Comparison of ENCODE assay signal across 1 cellular context in genomic region chr19:4365791-4366665, GRCh38.
TF ChIP-seq lines count a peak whose summit lies in the region.

No MANE protein-coding gene starts in this region.

TF ChIP-seq in SK-N-SH treated with all-trans-retinoic acid at 6 μM for 48 hours, 23 proteins besides CTCF, POLR2A, EP300 and RAD21 (continued from another document):
- no peak for TF ChIP-seq PATZ1 (CRISPR knock-in tag; IDR thresholded peaks at IDR 0.05; ENCODE audit: borderline replicate concordance)
- no peak for TF ChIP-seq ESRRG (CRISPR knock-in tag; IDR thresholded peaks at IDR 0.05)
- TF ChIP-seq TOX (CRISPR knock-in tag; IDR thresholded peaks at IDR 0.05; ENCODE audit: borderline replicate concordance) = no peak
